In genomic region chr12:53180270-53180930, GRCh38 we compare ENCODE assay signal across 8 cellular contexts.
DNase-seq lines count a peak whose midpoint lies in the region; ATAC-seq lines count a peak whose summit lies in the region.

TSS of gene CSAD (minus strand) at chr12:53180925. CDS start at chr12:53173470, 7,455 bp downstream.
TSS of gene ZNF740 (plus strand) at chr12:53180722. CDS start at chr12:53181984, 1,262 bp downstream.

- peak within 1 kb of the TSS; percentile 87 for H3K4me3 ChIP-seq in SK-N-MC

- H3K27ac ChIP-seq in SK-N-MC = peak within 1 kb of the TSS; percentile 90

- H3K4me3 Mint-ChIP-seq in activated naive CD4-positive, alpha-beta T cell treated with anti-CD3 and anti-CD28 coated beads, Interleukin-2, amount 10 ng/mL, durations not matched to agents 7 days and 5 days = peak within 1 kb of the TSS; percentile 88

- ATAC-seq in HG02571 (IDR thresholded peaks at IDR 0.05; ENCODE audit: unreplicated experiment) = peak; percentile 95

- H3K9me3 Mint-ChIP-seq in activated naive CD4-positive, alpha-beta T cell treated with anti-CD3 and anti-CD28 coated beads, Interleukin-2, amount 10 ng/mL, durations not matched to agents 7 days and 5 days = no peaks in the 10 kb centered on the region

- peak within 1 kb of the TSS; percentile 92 for H3K9ac ChIP-seq in SK-N-MC (ENCODE audit: insufficient read length)

- CTCF ChIA-PET in activated naive CD4-positive, alpha-beta T cell treated with anti-CD3 and anti-CD28 coated beads, Interleukin-2, amount 10 ng/mL, durations not matched to agents 7 days and 5 days (lab: Charles Lee) = interaction anchor here (0.6 to 4.1 kb wide), 6 partner anchors 10 to 1929 kb away, joined by 3 to 31 read pairs (median 6); no protein-coding TSS in a partner anchor

- H3K27me3 Mint-ChIP-seq in activated naive CD4-positive, alpha-beta T cell treated with anti-CD3 and anti-CD28 coated beads, Interleukin-2, amount 10 ng/mL, durations not matched to agents 7 days and 5 days = no peaks in the 10 kb centered on the region

- peaks cover 38% of the 10 kb centered on the region for H3K36me3 ChIP-seq in SK-N-MC (ENCODE audit: insufficient read depth, low read length)

- H3K27ac Mint-ChIP-seq in activated naive CD4-positive, alpha-beta T cell treated with anti-CD3 and anti-CD28 coated beads, Interleukin-2, amount 10 ng/mL, durations not matched to agents 7 days and 5 days = peak within 1 kb of the TSS; percentile 99

- H3K9me3 ChIP-seq in SK-N-MC (ENCODE audit: low read depth, low read length) = no peaks in the 10 kb centered on the region

- H3K36me3 Mint-ChIP-seq in activated naive CD4-positive, alpha-beta T cell treated with anti-CD3 and anti-CD28 coated beads, Interleukin-2, amount 10 ng/mL, durations not matched to agents 7 days and 5 days = peaks cover 31% of the 10 kb centered on the region

- DNase-seq in GM04504 (ENCODE audit: low read depth) (peak; percentile 94), NCI-H1048 (lab: John Stamatoyannopoulos, UW) (peak; percentile 89), SK-N-MC (ENCODE audit: low read depth, low spot score) (peak; percentile 75), germinal center (ENCODE audit: low spot score) (peak; percentile 98), nucleus accumbens (lab: John Stamatoyannopoulos, UW) (peak in 55 of 56 donors; percentile 83 to 99 (median 96)), superior temporal gyrus (ENCODE audit: extremely low spot score) (peak; percentile 96)
- DNase-seq in activated naive CD4-positive, alpha-beta T cell treated with anti-CD3 and anti-CD28 coated beads, Interleukin-2, amount 10 ng/mL, durations not matched to agents 7 days and 5 days = peak; percentile 99

- H3K4me1 Mint-ChIP-seq in activated naive CD4-positive, alpha-beta T cell treated with anti-CD3 and anti-CD28 coated beads, Interleukin-2, amount 10 ng/mL, durations not matched to agents 7 days and 5 days = peaks cover 59% of the 10 kb centered on the region

Comparison
In these comparisons a context has a peak if more than half of its experiments do, and no peak if none do; other contexts are left out.
1. Peak in every context shown above with its lines: DNase-seq, ATAC-seq, H3K4me3 ChIP-seq and H3K27ac ChIP-seq.